ENCODE assay signal across 8 cellular contexts in genomic region chr7:27662490-27663205, GRCh38. TPM values are rescaled to one million over a fixed set of nuclear protein-coding genes. Genes with fewer than 3 reads are reported as not detected.
DNase-seq lines count a peak whose midpoint lies in the region; ATAC-seq, FAIRE-seq and TF ChIP-seq lines count a peak whose summit lies in the region.

Gene HIBADH, minus strand, starts transcription at chr7:27662883. Its CDS starts 95 bp downstream, at chr7:27662788.

- peak within 1 kb of the TSS; percentile 85 for H3K4me2 ChIP-seq in OCI-LY3 (ENCODE audit: low read length)

- H4K20me1 ChIP-seq in OCI-LY3 (ENCODE audit: insufficient read depth, low read length) = no peaks in the 10 kb centered on the region

- H3K36me3 ChIP-seq in OCI-LY3 (replicated peaks; ENCODE audit: low read depth, low read length) = no peaks in the 10 kb centered on the region
- peaks cover 10% of the 10 kb centered on the region for H3K36me3 ChIP-seq in mesodermal cell (ENCODE audit: control insufficient read depth, insufficient read depth, low read length)

- H3K4me3 ChIP-seq in OCI-LY3 (ENCODE audit: low read length) (peak within 1 kb of the TSS; percentile 92), mesodermal cell (ENCODE audit: extremely low read depth, insufficient read depth, low read length, poor library complexity, severe bottlenecking) (peak within 1 kb of the TSS; percentile 85)

- no peaks in the 10 kb centered on the region; the same call in 1 of the 2 replicates for H3K79me2 ChIP-seq in OCI-LY3 (ENCODE audit: low read length)

- H3K27ac ChIP-seq in OCI-LY3 (ENCODE audit: low read length) (no peak within 1 kb of the TSS), mesodermal cell (ENCODE audit: low read depth, low read length, severe bottlenecking) (peak within 1 kb of the TSS; percentile 81)

- H3K9ac ChIP-seq in OCI-LY3 (ENCODE audit: low read length) = peak within 1 kb of the TSS; percentile 76

- ATAC-seq in GM21515 (IDR thresholded peaks at IDR 0.05; ENCODE audit: unreplicated experiment) = peak; percentile 99

- peaks cover 4% of the 10 kb centered on the region; the same call in 1 of the 2 replicates for H3K4me1 ChIP-seq in OCI-LY3 (ENCODE audit: low read length)
- no peaks in the 10 kb centered on the region for H3K4me1 ChIP-seq in mesodermal cell (ENCODE audit: control insufficient read depth, insufficient read depth, low read length, poor library complexity, severe bottlenecking)

- H3K9me3 ChIP-seq in OCI-LY3 (ENCODE audit: insufficient read depth, low read length) (no peaks in the 10 kb centered on the region), mesodermal cell (ENCODE audit: control insufficient read depth, low read length) (no peaks in the 10 kb centered on the region)

- peak within 1 kb of the TSS; percentile 78 for H2AFZ ChIP-seq in OCI-LY3 (ENCODE audit: low read depth, low read length)

- peak; percentile 94 for DNase-seq in D721Med (ENCODE audit: insufficient read length, low spot score)
- DNase-seq in HuH-7 (ENCODE audit: low spot score) = peak; percentile 94
- DNase-seq in activated CD8-positive, alpha-beta memory T cell treated with anti-CD3 and anti-CD28 coated beads, Interleukin-2, amount 50 U/mL, for 48 hours = peak; percentile 94
- DNase-seq in stimulated activated CD8-positive, alpha-beta memory T cell treated with anti-CD3 and anti-CD28 coated beads, Interleukin-15, amount 100 ng/mL, for 4 hours (ENCODE audit: low read depth in 2 of 2) = peak; percentile 93 to 96

- FAIRE-seq in D721Med (lab: Jason Lieb, UNC) = no peak
- peak; percentile 82 for FAIRE-seq in endometrium (lab: Jason Lieb, UNC)

- WGBS in mesodermal cell (ENCODE audit: insufficient coverage in 2 of 2), 2 experiments = 0% methylated on average over 40 to 59 of the region's 67 CpGs

- no peaks in the 10 kb centered on the region for H3K27me3 ChIP-seq in OCI-LY3 (ENCODE audit: low read depth, low read length)

- TF ChIP-seq CTCF in D721Med (IDR thresholded peaks at IDR 0.05; ENCODE audit: insufficient read depth, missing control alignments) (no peak), OCI-LY3 (IDR thresholded peaks at IDR 0.05; ENCODE audit: low read depth, low read length) (no peak)

RNA-seq across cellular contexts. Expression of gene HIBADH, which starts in this region (rescaled TPM):
- polyA plus RNA-seq in mesodermal cell (2013, experiment 1 of 2) = 40.0 TPM
- 42.2 TPM for polyA plus RNA-seq in mesodermal cell (2013, experiment 2 of 2)
